ENCODE assay signal across 1 cellular context in genomic region chr3:5572168-5572567, GRCh38.
A peak's percentile ranks its signal among the peaks of the same experiment; 100 is the strongest.
TF ChIP-seq lines count a peak whose summit lies in the region.

No MANE protein-coding gene starts in this region.

TF ChIP-seq in K562, 482 proteins besides CTCF, POLR2A, EP300 and RAD21 (continued from another document):
- TF ChIP-seq TAL1 (IDR thresholded peaks at IDR 0.05) = peak; percentile 23; the same call in 1 of the 2 replicates
- TF ChIP-seq TFE3 (CRISPR knock-in tag; IDR thresholded peaks at IDR 0.05) = no peak
- no peak for TF ChIP-seq WHSC1 (IDR thresholded peaks at IDR 0.05; ENCODE audit: low read length)
- 0 out of 2 replicates have a peak, but pooled peaks have one; percentile 19 for TF ChIP-seq ZBTB49 (CRISPR knock-in tag; IDR thresholded peaks at IDR 0.05; ENCODE audit: borderline replicate concordance)
- TF ChIP-seq TAF1 (IDR thresholded peaks at IDR 0.05; ENCODE audit: control insufficient read depth, extremely low read depth, insufficient read depth, low read length, severe bottlenecking) = no peak
- no peak for TF ChIP-seq FOXP1 (CRISPR knock-in tag; IDR thresholded peaks at IDR 0.05)
- TF ChIP-seq HDGF (IDR thresholded peaks at IDR 0.05) = no peak
- TF ChIP-seq CBFA2T2 (conservative IDR thresholded peaks at IDR 0.05) = 0 out of 2 replicates have a peak, but pooled peaks have one; percentile 14
- peak; percentile 28; the same call in 1 of the 2 replicates for TF ChIP-seq MGA (IDR thresholded peaks at IDR 0.05)
- TF ChIP-seq ETV1 (tag; conservative IDR thresholded peaks at IDR 0.05; ENCODE audit: low read depth) = no peak
- no peak for TF ChIP-seq SREBF2 (CRISPR knock-in tag; IDR thresholded peaks at IDR 0.05)
- TF ChIP-seq TCF3 (CRISPR knock-in tag; IDR thresholded peaks at IDR 0.05) = peak; percentile 35; the same call in 1 of the 2 replicates
- peak; percentile 11; the same call in 1 of the 2 replicates for TF ChIP-seq RFX1 (IDR thresholded peaks at IDR 0.05)
- no peak for TF ChIP-seq CEBPG (CRISPR knock-in tag; IDR thresholded peaks at IDR 0.05)
- TF ChIP-seq CEBPG (tag; conservative IDR thresholded peaks at IDR 0.05 in 1 of 2, IDR thresholded peaks at IDR 0.05 in 1 of 2) = no peak
- no peak for TF ChIP-seq ZNF583 (CRISPR knock-in tag; IDR thresholded peaks at IDR 0.05)
- no peak for TF ChIP-seq POU5F1 (IDR thresholded peaks at IDR 0.05; ENCODE audit: borderline replicate concordance, low read depth, low read length, partially characterized antibody)
- no peak for TF ChIP-seq ZNF124 (CRISPR knock-in tag; IDR thresholded peaks at IDR 0.05)
- TF ChIP-seq TEAD1 (CRISPR knock-in tag; IDR thresholded peaks at IDR 0.05) = no peak
- TF ChIP-seq ZNF354B (CRISPR knock-in tag; IDR thresholded peaks at IDR 0.05) = no peak
- no peak for TF ChIP-seq HCFC1 (IDR thresholded peaks at IDR 0.05; ENCODE audit: low read depth, low read length)
